ENCODE assay signal across 11 cellular contexts in the genomic region with DNA sequence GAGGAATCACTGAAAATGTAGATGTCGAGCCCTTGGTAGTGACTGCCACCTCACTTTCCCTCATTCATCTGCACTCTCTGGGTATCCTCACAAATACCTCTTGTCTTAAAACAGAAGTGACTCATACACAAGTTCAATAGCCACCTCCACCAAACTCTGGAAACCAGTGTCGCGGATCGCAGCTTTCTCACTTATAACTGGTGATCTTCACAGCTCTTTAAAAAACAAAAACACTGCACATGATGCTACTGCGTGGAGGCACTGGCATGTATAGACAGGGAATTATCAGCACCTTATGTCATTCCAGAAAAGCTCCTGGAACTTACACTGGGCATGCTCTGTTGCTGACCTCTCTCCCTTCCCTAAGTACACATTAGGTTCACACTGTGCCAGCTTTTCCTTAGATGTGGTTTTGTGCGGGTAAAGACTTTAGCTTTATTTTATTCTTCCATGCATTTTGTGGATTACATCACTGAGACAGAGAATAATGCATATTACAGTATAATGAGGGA.
DNase-seq lines count a peak whose midpoint lies in the region; ATAC-seq and TF ChIP-seq lines count a peak whose summit lies in the region.
"Had no signal": no experiment of that assay in that cellular context is flagged by ENCODE, and none has a peak within 500 bp of the region (broad histone marks: within the 10 kb centered on the region; RNA-seq: fewer than 3 reads in every experiment).

No MANE protein-coding gene starts in this region.

- H3K27ac ChIP-seq in left lung (no peak overlapping the region), testis (no peak overlapping the region)
- H3K27ac ChIP-seq: HL-60, SJCRH30, thoracic aorta had no signal

- peaks cover 4% of the 10 kb centered on the region for H3K9me3 Mint-ChIP-seq in stimulated activated memory B cell treated with anti-CD40 and anti-IgM and Interleukin-4, amounts not matched to agents 10 μg/mL and 1 μg/mL and 100 μg/mL, for 72 hours

- TF ChIP-seq CTCF in left lung (IDR thresholded peaks at IDR 0.05) (no peak), testis (IDR thresholded peaks at IDR 0.05) (no peak)

- H3K4me3 Mint-ChIP-seq in stimulated activated memory B cell treated with anti-CD40 and anti-IgM and Interleukin-4, amounts not matched to agents 10 μg/mL and 1 μg/mL and 100 μg/mL, for 72 hours = peak overlapping the region; percentile 6

- no peak for TF ChIP-seq POLR2A in testis (IDR thresholded peaks at IDR 0.05)

- ATAC-seq in GM18861 (IDR thresholded peaks at IDR 0.05; ENCODE audit: unreplicated experiment) (peak; percentile 25), GM21723 (IDR thresholded peaks at IDR 0.05; ENCODE audit: unreplicated experiment) (peak; percentile 27), left lung (no peak)
- ATAC-seq in stimulated activated memory B cell treated with anti-CD40 and anti-IgM and Interleukin-4, amounts not matched to agents 10 μg/mL and 1 μg/mL and 100 μg/mL, for 72 hours = peak; percentile 42

- no peaks in the 10 kb centered on the region for H3K27me3 ChIP-seq in left lung
- no peaks in the 10 kb centered on the region for H3K27me3 ChIP-seq in testis
- H3K27me3 ChIP-seq: SJCRH30 had no signal

- H3K9me3 ChIP-seq in left lung = no peaks in the 10 kb centered on the region
- no peaks in the 10 kb centered on the region for H3K9me3 ChIP-seq in testis
- H3K9me3 ChIP-seq: SJCRH30, thoracic aorta had no signal

- no peaks in the 10 kb centered on the region for H3K36me3 ChIP-seq in left lung
- no peaks in the 10 kb centered on the region for H3K36me3 ChIP-seq in testis (ENCODE audit: low read depth, missing control alignments)
- H3K36me3 ChIP-seq: SJCRH30, thoracic aorta had no signal

- H3K4me1 ChIP-seq in left lung (peaks cover 0 to 19% of the 10 kb centered on the region in 2 donors), testis (no peaks in the 10 kb centered on the region)
- H3K4me1 ChIP-seq: SJCRH30 had no signal

- H3K4me3 ChIP-seq in left lung = no peak overlapping the region
- no peak overlapping the region for H3K4me3 ChIP-seq in testis
- H3K4me3 ChIP-seq: SJCRH30, thoracic aorta had no signal

- peaks cover 60% of the 10 kb centered on the region for H3K4me1 Mint-ChIP-seq in stimulated activated memory B cell treated with anti-CD40 and anti-IgM and Interleukin-4, amounts not matched to agents 10 μg/mL and 1 μg/mL and 100 μg/mL, for 72 hours

- intact Hi-C loops in left lung (cut with DNase I) (no loop called here), testis (cut with DNase I; ENCODE audit: low total_unique reads) (no loop called here)

- peak; percentile 33 for DNase-seq in M059J (ENCODE audit: low read depth)
- no peak for DNase-seq in ureter (ENCODE audit: low spot score)
- DNase-seq in left lung = no peak
- DNase-seq in testis = no peak
- DNase-seq in GOT3 (lab: John Stamatoyannopoulos, UW) = no peak
- DNase-seq: SJCRH30 had no signal

- peak overlapping the region; percentile 81 for H3K27ac Mint-ChIP-seq in stimulated activated memory B cell treated with anti-CD40 and anti-IgM and Interleukin-4, amounts not matched to agents 10 μg/mL and 1 μg/mL and 100 μg/mL, for 72 hours

- WGBS in testis, 2 donors = 91% methylated on average over 6 of the region's 6 CpGs

- no peaks in the 10 kb centered on the region for H3K36me3 Mint-ChIP-seq in stimulated activated memory B cell treated with anti-CD40 and anti-IgM and Interleukin-4, amounts not matched to agents 10 μg/mL and 1 μg/mL and 100 μg/mL, for 72 hours

- no peaks in the 10 kb centered on the region for H3K27me3 Mint-ChIP-seq in stimulated activated memory B cell treated with anti-CD40 and anti-IgM and Interleukin-4, amounts not matched to agents 10 μg/mL and 1 μg/mL and 100 μg/mL, for 72 hours
